13 cellular contexts compared by ENCODE assay signal in genomic region chr16:86668136-86668535, GRCh38.
A peak's percentile ranks its signal among the peaks of the same experiment; 100 is the strongest.
DNase-seq lines count a peak whose midpoint lies in the region; ATAC-seq and TF ChIP-seq lines count a peak whose summit lies in the region.
"Had no signal": no experiment of that assay in that cellular context is flagged by ENCODE, and none has a peak within 500 bp of the region (broad histone marks: within the 10 kb centered on the region; RNA-seq: fewer than 3 reads in every experiment).

No MANE protein-coding gene starts in this region.

- CTCF ChIA-PET in OCI-LY7 (lab: Charles Lee; ENCODE audit: unreplicated experiment), result no interaction called here

- H3K27ac ChIP-seq in OCI-LY7 (ENCODE audit: low read depth, low read length, poor library complexity, severe bottlenecking), result no peak overlapping the region

- H3K9me3 Mint-ChIP-seq in nephron progenitor cell, result peaks cover 29% of the 10 kb centered on the region
- peaks cover 2% of the 10 kb centered on the region in 2 donors for H3K9me3 Mint-ChIP-seq in activated T-cell treated with anti-CD3 and anti-CD28 coated beads, Interleukin-2, amount 50 U/mL, for 72 hours

- H3K27ac Mint-ChIP-seq in nephron progenitor cell, result peak overlapping the region; percentile 79
- no peak overlapping the region for H3K27ac Mint-ChIP-seq in activated T-cell treated with anti-CD3 and anti-CD28 coated beads, Interleukin-2, amount 50 U/mL, for 72 hours
- H3K27ac Mint-ChIP-seq: activated naive CD4-positive, alpha-beta T cell treated with anti-CD3 and anti-CD28 coated beads, Interleukin-2, amount 50 U/mL, for 72 hours had no signal

- H3K79me2 ChIP-seq in OCI-LY7 (ENCODE audit: insufficient read depth, low read depth, low read length), result no peaks in the 10 kb centered on the region

- intact Hi-C loops in OCI-LY7 (cut with micrococcal nuclease; ENCODE audit: unreplicated experiment), result no loop called here

- H3K9me3 ChIP-seq in OCI-LY7 (ENCODE audit: low read length), result no peaks in the 10 kb centered on the region

- POLR2A ChIA-PET in OCI-LY7 (lab: Charles Lee), result interaction anchor here (0.6 kb wide), 1 partner anchor 1258 kb away, joined by 3 read pairs; no protein-coding TSS in a partner anchor

- peaks cover 14% of the 10 kb centered on the region for H3K36me3 Mint-ChIP-seq in nephron progenitor cell (ENCODE audit: low read depth)
- H3K36me3 Mint-ChIP-seq in activated T-cell treated with anti-CD3 and anti-CD28 coated beads, Interleukin-2, amount 50 U/mL, for 72 hours (ENCODE audit: insufficient read depth in 2 of 2), result peaks cover 0 to 2% of the 10 kb centered on the region in 2 donors
- H3K36me3 Mint-ChIP-seq: CD8-positive, alpha-beta memory T cell had no signal

- H3K9me2 ChIP-seq in OCI-LY7 (ENCODE audit: insufficient read depth, low read length), result no peaks in the 10 kb centered on the region

- no TSS peak for BruUV-seq in OCI-LY7 (replicated peaks; lab: Mats Ljungman, UMichigan)

- H2AFZ ChIP-seq in OCI-LY7 (ENCODE audit: low read length), result no peak overlapping the region

- DNase-seq in H7, result peak; percentile 57
- DNase-seq in fibroblast of peridontal ligament (ENCODE audit: extremely low read depth), result peak; percentile 68
- DNase-seq in nephron progenitor cell, result no peak
- DNase-seq in OCI-LY7 (ENCODE audit: low spot score), result no peak
- no peak for DNase-seq in activated T-cell treated with anti-CD3 and anti-CD28 coated beads, Interleukin-2, amount 50 U/mL, for 72 hours
- DNase-seq in NCI-H128 (lab: John Stamatoyannopoulos, UW; ENCODE audit: unreplicated experiment), result no peak
- DNase-seq: CD8-positive, alpha-beta memory T cell; effector memory CD4-positive, alpha-beta T cell; NCI-H774; stimulated activated CD8-positive, alpha-beta memory T cell treated with anti-CD3 and anti-CD28 coated beads, Interleukin-4, amount 100 ng/mL, for 48 hours had no signal

- no peak overlapping the region for H3K4me2 ChIP-seq in OCI-LY7 (ENCODE audit: low read length)

- TF ChIP-seq CTCF in nephron progenitor cell (IDR thresholded peaks at IDR 0.05) (no peak), OCI-LY7 (conservative IDR thresholded peaks at IDR 0.05; ENCODE audit: low read length) (no peak)

- H3K4me3 ChIP-seq in H7 (ENCODE audit: insufficient read depth, low read depth, low read length), result no peak overlapping the region
- H3K4me3 ChIP-seq in OCI-LY7 (ENCODE audit: low read depth, low read length, poor library complexity, severe bottlenecking), result no peak overlapping the region

- peaks cover 66% of the 10 kb centered on the region for H3K4me1 Mint-ChIP-seq in nephron progenitor cell
- H3K4me1 Mint-ChIP-seq in activated T-cell treated with anti-CD3 and anti-CD28 coated beads, Interleukin-2, amount 50 U/mL, for 72 hours (ENCODE audit: low read depth), result peaks cover 32% of the 10 kb centered on the region

- no peaks in the 10 kb centered on the region for H3K36me3 ChIP-seq in H7 (replicated peaks; ENCODE audit: control insufficient read depth, insufficient read depth, low read length)
- no peaks in the 10 kb centered on the region for H3K36me3 ChIP-seq in OCI-LY7 (ENCODE audit: insufficient read depth, low read length)

- no peak overlapping the region for H3K4me3 Mint-ChIP-seq in nephron progenitor cell
- no peak overlapping the region for H3K4me3 Mint-ChIP-seq in activated T-cell treated with anti-CD3 and anti-CD28 coated beads, Interleukin-2, amount 50 U/mL, for 72 hours
- H3K4me3 Mint-ChIP-seq: CD8-positive, alpha-beta memory T cell had no signal

- no peaks in the 10 kb centered on the region for H4K20me1 ChIP-seq in OCI-LY7 (ENCODE audit: insufficient read depth, low read length)

- H3K4me1 ChIP-seq in OCI-LY7 (ENCODE audit: insufficient read depth, low read length, poor library complexity, severe bottlenecking), result peaks cover 9% of the 10 kb centered on the region

- ATAC-seq in SK-N-SH treated with all-trans-retinoic acid at 6 μM for 48 hours (peak; percentile 73), GM19324 (IDR thresholded peaks at IDR 0.05; ENCODE audit: low FRiP score, unreplicated experiment) (no peak)
- no peak for ATAC-seq in activated T-cell treated with anti-CD3 and anti-CD28 coated beads, Interleukin-2, amount 50 U/mL, for 72 hours (replicated peaks in 1 of 2)
- ATAC-seq: activated naive CD4-positive, alpha-beta T cell treated with anti-CD3 and anti-CD28 coated beads, Interleukin-2, amount 50 U/mL, for 72 hours had no signal

- H3K27me3 ChIP-seq in H7 (ENCODE audit: control insufficient read depth, insufficient read depth, low read length), result no peaks in the 10 kb centered on the region

- H3K27me3 Mint-ChIP-seq in nephron progenitor cell (ENCODE audit: low read depth, poor library complexity), result peaks cover 3% of the 10 kb centered on the region
- H3K27me3 Mint-ChIP-seq in activated T-cell treated with anti-CD3 and anti-CD28 coated beads, Interleukin-2, amount 50 U/mL, for 72 hours (ENCODE audit: low read depth), result peaks cover 27% of the 10 kb centered on the region

TF ChIP-seq in SK-N-SH treated with all-trans-retinoic acid at 6 μM for 48 hours, 23 proteins besides CTCF, POLR2A, EP300 and RAD21 (continues in another document):
- TF ChIP-seq ISL1 (CRISPR knock-in tag; IDR thresholded peaks at IDR 0.05) (no peak), TSHZ2 (CRISPR knock-in tag; IDR thresholded peaks at IDR 0.05) (no peak), ZFP3 (CRISPR knock-in tag; IDR thresholded peaks at IDR 0.05) (no peak), ZNF565 (CRISPR knock-in tag; conservative IDR thresholded peaks at IDR 0.05; ENCODE audit: low read depth) (no peak), CREB5 (CRISPR knock-in tag; IDR thresholded peaks at IDR 0.05; ENCODE audit: low read depth) (no peak), PATZ1 (CRISPR knock-in tag; IDR thresholded peaks at IDR 0.05; ENCODE audit: borderline replicate concordance) (no peak), CSRNP3 (CRISPR knock-in tag; IDR thresholded peaks at IDR 0.05) (no peak), GLIS3 (CRISPR knock-in tag; IDR thresholded peaks at IDR 0.05) (no peak), ESRRG (CRISPR knock-in tag; IDR thresholded peaks at IDR 0.05) (no peak), ZFP30 (CRISPR knock-in tag; IDR thresholded peaks at IDR 0.05) (no peak)

Comparison
In these comparisons a context has a peak if more than half of its experiments do, and no peak if none do; other contexts are left out.
1. DNase-seq: peak in H7 (single experiment) and fibroblast of peridontal ligament (single experiment); none in nephron progenitor cell (single experiment), OCI-LY7 (single experiment), activated T-cell treated with anti-CD3 and anti-CD28 coated beads, Interleukin-2, amount 50 U/mL, for 72 hours (0 of 2) and NCI-H128 (single experiment).